Comparison of ENCODE assay signal across 1 cellular context in genomic region chr9:33211695-33212393, GRCh38.
TF ChIP-seq lines count a peak whose summit lies in the region.

No MANE protein-coding gene starts in this region.

TF ChIP-seq in HEK293, 187 proteins besides CTCF, POLR2A, EP300 and RAD21 (continued from another document):
- TF ChIP-seq, protein P1, sequence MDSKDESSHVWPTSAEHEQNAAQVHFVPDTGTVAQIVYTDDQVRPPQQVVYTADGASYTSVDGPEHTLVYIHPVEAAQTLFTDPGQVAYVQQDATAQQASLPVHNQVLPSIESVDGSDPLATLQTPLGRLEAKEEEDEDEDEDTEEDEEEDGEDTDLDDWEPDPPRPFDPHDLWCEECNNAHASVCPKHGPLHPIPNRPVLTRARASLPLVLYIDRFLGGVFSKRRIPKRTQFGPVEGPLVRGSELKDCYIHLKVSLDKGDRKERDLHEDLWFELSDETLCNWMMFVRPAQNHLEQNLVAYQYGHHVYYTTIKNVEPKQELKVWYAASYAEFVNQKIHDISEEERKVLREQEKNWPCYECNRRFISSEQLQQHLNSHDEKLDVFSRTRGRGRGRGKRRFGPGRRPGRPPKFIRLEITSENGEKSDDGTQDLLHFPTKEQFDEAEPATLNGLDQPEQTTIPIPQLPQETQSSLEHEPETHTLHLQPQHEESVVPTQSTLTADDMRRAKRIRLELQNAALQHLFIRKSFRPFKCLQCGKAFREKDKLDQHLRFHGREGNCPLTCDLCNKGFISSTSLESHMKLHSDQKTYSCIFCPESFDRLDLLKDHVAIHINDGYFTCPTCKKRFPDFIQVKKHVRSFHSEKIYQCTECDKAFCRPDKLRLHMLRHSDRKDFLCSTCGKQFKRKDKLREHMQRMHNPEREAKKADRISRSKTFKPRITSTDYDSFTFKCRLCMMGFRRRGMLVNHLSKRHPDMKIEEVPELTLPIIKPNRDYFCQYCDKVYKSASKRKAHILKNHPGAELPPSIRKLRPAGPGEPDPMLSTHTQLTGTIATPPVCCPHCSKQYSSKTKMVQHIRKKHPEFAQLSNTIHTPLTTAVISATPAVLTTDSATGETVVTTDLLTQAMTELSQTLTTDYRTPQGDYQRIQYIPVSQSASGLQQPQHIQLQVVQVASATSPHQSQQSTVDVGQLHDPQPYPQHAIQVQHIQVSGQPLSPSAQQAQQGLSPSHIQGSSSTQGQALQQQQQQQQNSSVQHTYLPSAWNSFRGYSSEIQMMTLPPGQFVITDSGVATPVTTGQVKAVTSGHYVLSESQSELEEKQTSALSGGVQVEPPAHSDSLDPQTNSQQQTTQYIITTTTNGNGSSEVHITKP (tag by site-specific recombination; IDR thresholded peaks at IDR 0.05): peak; percentile 95
- TF ChIP-seq ZNF19 (tag by site-specific recombination; IDR thresholded peaks at IDR 0.05; ENCODE audit: low read depth) (no peak), ZNF354C (tag by site-specific recombination; IDR thresholded peaks at IDR 0.05; ENCODE audit: borderline replicate concordance, low read depth) (no peak), ZBTB21 (tag by site-specific recombination; IDR thresholded peaks at IDR 0.05) (no peak), GLIS1 (tag by site-specific recombination; IDR thresholded peaks at IDR 0.05) (0 out of 2 replicates have a peak, but pooled peaks have one; percentile 32), ZNF600 (tag by site-specific recombination; IDR thresholded peaks at IDR 0.05) (0 out of 2 replicates have a peak, but pooled peaks have one; percentile 30), GLI2 (tag by site-specific recombination; IDR thresholded peaks at IDR 0.05; ENCODE audit: borderline replicate concordance, low read depth) (no peak), ZNF658 (tag by site-specific recombination; IDR thresholded peaks at IDR 0.05) (no peak), ZNF341 (tag by site-specific recombination; IDR thresholded peaks at IDR 0.05; ENCODE audit: low read depth) (peak; percentile 60), TRIM28 (IDR thresholded peaks at IDR 0.05; ENCODE audit: borderline replicate concordance, low read length) (0 out of 2 replicates have a peak, but pooled peaks have one; percentile 19), ZNF423 (tag by site-specific recombination; IDR thresholded peaks at IDR 0.05) (0 out of 2 replicates have a peak, but pooled peaks have one; percentile 34), ZEB2 (tag by site-specific recombination; IDR thresholded peaks at IDR 0.05) (peak; percentile 51; the same call in 1 of the 2 replicates), ZIC2 (tag by site-specific recombination; IDR thresholded peaks at IDR 0.05) (peak; percentile 85), SCRT2 (tag by site-specific recombination; IDR thresholded peaks at IDR 0.05) (peak; percentile 45; the same call in 1 of the 2 replicates), PRDM1 (tag by site-specific recombination; IDR thresholded peaks at IDR 0.05) (0 out of 2 replicates have a peak, but pooled peaks have one; percentile 35), KLF1 (tag by site-specific recombination; IDR thresholded peaks at IDR 0.05) (no peak), ZBTB17 (tag by site-specific recombination; IDR thresholded peaks at IDR 0.05) (peak; percentile 55), ZNF140 (tag by site-specific recombination; IDR thresholded peaks at IDR 0.05) (no peak), ZNF366 (tag by site-specific recombination; conservative IDR thresholded peaks at IDR 0.05) (peak; percentile 30; the same call in 1 of the 2 replicates), ZNF398 (tag by site-specific recombination; IDR thresholded peaks at IDR 0.05) (peak; percentile 15; the same call in 1 of the 2 replicates)
- TF ChIP-seq, protein P2, sequence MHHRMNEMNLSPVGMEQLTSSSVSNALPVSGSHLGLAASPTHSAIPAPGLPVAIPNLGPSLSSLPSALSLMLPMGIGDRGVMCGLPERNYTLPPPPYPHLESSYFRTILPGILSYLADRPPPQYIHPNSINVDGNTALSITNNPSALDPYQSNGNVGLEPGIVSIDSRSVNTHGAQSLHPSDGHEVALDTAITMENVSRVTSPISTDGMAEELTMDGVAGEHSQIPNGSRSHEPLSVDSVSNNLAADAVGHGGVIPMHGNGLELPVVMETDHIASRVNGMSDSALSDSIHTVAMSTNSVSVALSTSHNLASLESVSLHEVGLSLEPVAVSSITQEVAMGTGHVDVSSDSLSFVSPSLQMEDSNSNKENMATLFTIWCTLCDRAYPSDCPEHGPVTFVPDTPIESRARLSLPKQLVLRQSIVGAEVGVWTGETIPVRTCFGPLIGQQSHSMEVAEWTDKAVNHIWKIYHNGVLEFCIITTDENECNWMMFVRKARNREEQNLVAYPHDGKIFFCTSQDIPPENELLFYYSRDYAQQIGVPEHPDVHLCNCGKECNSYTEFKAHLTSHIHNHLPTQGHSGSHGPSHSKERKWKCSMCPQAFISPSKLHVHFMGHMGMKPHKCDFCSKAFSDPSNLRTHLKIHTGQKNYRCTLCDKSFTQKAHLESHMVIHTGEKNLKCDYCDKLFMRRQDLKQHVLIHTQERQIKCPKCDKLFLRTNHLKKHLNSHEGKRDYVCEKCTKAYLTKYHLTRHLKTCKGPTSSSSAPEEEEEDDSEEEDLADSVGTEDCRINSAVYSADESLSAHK (tag by site-specific recombination; IDR thresholded peaks at IDR 0.05): peak; percentile 74
- TF ChIP-seq, protein P3, sequence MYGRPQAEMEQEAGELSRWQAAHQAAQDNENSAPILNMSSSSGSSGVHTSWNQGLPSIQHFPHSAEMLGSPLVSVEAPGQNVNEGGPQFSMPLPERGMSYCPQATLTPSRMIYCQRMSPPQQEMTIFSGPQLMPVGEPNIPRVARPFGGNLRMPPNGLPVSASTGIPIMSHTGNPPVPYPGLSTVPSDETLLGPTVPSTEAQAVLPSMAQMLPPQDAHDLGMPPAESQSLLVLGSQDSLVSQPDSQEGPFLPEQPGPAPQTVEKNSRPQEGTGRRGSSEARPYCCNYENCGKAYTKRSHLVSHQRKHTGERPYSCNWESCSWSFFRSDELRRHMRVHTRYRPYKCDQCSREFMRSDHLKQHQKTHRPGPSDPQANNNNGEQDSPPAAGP (tag by site-specific recombination; IDR thresholded peaks at IDR 0.05): peak; percentile 83
- TF ChIP-seq, protein P4, sequence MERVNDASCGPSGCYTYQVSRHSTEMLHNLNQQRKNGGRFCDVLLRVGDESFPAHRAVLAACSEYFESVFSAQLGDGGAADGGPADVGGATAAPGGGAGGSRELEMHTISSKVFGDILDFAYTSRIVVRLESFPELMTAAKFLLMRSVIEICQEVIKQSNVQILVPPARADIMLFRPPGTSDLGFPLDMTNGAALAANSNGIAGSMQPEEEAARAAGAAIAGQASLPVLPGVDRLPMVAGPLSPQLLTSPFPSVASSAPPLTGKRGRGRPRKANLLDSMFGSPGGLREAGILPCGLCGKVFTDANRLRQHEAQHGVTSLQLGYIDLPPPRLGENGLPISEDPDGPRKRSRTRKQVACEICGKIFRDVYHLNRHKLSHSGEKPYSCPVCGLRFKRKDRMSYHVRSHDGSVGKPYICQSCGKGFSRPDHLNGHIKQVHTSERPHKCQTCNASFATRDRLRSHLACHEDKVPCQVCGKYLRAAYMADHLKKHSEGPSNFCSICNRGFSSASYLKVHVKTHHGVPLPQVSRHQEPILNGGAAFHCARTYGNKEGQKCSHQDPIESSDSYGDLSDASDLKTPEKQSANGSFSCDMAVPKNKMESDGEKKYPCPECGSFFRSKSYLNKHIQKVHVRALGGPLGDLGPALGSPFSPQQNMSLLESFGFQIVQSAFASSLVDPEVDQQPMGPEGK (tag by site-specific recombination; IDR thresholded peaks at IDR 0.05): peak; percentile 80
